In the genomic region with DNA sequence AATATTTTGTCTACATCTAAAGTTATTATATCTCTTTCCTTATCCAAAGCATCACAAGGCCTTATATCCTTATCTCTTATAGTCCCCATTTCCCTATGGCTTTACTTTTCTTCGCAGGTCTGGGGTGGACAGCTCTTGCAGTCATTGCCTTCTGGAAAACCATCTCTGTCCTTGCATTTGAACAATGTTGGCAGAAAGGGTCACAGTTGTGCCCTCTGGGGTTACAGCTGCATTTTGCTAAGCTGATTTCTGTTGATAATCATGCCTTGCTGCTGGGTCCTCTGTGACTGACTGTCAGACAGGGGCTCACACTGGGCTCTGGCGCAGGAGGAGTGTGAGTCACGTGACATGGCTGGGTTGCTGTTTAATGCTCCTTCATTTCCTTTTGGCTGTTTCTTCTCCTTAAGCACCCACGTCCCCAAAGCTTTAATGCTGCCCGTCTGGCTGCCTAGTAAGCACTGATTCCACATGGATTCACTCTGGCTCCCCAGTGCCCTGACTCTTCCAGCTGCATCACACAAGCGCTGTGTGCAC, we compare ENCODE assay signal across 2 cellular contexts.
TF ChIP-seq lines count a peak whose summit lies in the region.

No MANE protein-coding gene starts in this region.

TF ChIP-seq in Ishikawa, 13 proteins besides CTCF, POLR2A, EP300 and RAD21:
- TF ChIP-seq, protein P1, sequence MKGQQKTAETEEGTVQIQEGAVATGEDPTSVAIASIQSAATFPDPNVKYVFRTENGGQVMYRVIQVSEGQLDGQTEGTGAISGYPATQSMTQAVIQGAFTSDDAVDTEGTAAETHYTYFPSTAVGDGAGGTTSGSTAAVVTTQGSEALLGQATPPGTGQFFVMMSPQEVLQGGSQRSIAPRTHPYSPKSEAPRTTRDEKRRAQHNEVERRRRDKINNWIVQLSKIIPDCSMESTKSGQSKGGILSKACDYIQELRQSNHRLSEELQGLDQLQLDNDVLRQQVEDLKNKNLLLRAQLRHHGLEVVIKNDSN (IDR thresholded peaks at IDR 0.05): peak; percentile 58; the same call in 1 of the 2 replicates
- TF ChIP-seq EGR1 (IDR thresholded peaks at IDR 0.05): no peak
- TF ChIP-seq FOXM1 (IDR thresholded peaks at IDR 0.05; ENCODE audit: borderline replicate concordance, low read depth): no peak

TF ChIP-seq in H1, 55 proteins besides CTCF, POLR2A, EP300 and RAD21 (continued from another document):
- TF ChIP-seq TAF7 (optimal IDR thresholded peaks at IDR 0.05; ENCODE audit: borderline replicate concordance, low read depth, low read length) (no peak), SP4 (IDR thresholded peaks at IDR 0.05; ENCODE audit: low read length) (no peak), FOSL1 (IDR thresholded peaks at IDR 0.05; ENCODE audit: insufficient read depth, low read depth, low read length) (no peak), KDM5A (IDR thresholded peaks at IDR 0.05; ENCODE audit: low read length) (no peak), POU5F1 (IDR thresholded peaks at IDR 0.05; ENCODE audit: low read depth, low read length) (no peak), TBP (IDR thresholded peaks at IDR 0.05; ENCODE audit: low read depth, low read length) (no peak), BCL11A (IDR thresholded peaks at IDR 0.05; ENCODE audit: low read depth in 2 of 2, low read length in 2 of 2) (no peak), TEAD4 (IDR thresholded peaks at IDR 0.05; ENCODE audit: low read depth, low read length) (no peak), POLR2AphosphoS5 (IDR thresholded peaks at IDR 0.05; ENCODE audit: low read depth, low read length) (no peak), SUZ12 (IDR thresholded peaks at IDR 0.05; ENCODE audit: low read length) (no peak), PHF8 (conservative IDR thresholded peaks at IDR 0.05; ENCODE audit: low read depth, low read length) (no peak), EGR1 (IDR thresholded peaks at IDR 0.05; ENCODE audit: borderline replicate concordance, low read depth, low read length) (no peak), NANOG (IDR thresholded peaks at IDR 0.05; ENCODE audit: insufficient read depth, low read depth, low read length, poor library complexity, severe bottlenecking) (no peak), MAFK (IDR thresholded peaks at IDR 0.05; ENCODE audit: low read depth, low read length) (no peak), CHD2 (IDR thresholded peaks at IDR 0.05; ENCODE audit: low read length) (no peak)
- TF ChIP-seq, protein P2, sequence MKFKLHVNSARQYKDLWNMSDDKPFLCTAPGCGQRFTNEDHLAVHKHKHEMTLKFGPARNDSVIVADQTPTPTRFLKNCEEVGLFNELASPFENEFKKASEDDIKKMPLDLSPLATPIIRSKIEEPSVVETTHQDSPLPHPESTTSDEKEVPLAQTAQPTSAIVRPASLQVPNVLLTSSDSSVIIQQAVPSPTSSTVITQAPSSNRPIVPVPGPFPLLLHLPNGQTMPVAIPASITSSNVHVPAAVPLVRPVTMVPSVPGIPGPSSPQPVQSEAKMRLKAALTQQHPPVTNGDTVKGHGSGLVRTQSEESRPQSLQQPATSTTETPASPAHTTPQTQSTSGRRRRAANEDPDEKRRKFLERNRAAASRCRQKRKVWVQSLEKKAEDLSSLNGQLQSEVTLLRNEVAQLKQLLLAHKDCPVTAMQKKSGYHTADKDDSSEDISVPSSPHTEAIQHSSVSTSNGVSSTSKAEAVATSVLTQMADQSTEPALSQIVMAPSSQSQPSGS (IDR thresholded peaks at IDR 0.05; ENCODE audit: low read length): no peak
